ENCODE assay signal across 21 cellular contexts in the genomic region with DNA sequence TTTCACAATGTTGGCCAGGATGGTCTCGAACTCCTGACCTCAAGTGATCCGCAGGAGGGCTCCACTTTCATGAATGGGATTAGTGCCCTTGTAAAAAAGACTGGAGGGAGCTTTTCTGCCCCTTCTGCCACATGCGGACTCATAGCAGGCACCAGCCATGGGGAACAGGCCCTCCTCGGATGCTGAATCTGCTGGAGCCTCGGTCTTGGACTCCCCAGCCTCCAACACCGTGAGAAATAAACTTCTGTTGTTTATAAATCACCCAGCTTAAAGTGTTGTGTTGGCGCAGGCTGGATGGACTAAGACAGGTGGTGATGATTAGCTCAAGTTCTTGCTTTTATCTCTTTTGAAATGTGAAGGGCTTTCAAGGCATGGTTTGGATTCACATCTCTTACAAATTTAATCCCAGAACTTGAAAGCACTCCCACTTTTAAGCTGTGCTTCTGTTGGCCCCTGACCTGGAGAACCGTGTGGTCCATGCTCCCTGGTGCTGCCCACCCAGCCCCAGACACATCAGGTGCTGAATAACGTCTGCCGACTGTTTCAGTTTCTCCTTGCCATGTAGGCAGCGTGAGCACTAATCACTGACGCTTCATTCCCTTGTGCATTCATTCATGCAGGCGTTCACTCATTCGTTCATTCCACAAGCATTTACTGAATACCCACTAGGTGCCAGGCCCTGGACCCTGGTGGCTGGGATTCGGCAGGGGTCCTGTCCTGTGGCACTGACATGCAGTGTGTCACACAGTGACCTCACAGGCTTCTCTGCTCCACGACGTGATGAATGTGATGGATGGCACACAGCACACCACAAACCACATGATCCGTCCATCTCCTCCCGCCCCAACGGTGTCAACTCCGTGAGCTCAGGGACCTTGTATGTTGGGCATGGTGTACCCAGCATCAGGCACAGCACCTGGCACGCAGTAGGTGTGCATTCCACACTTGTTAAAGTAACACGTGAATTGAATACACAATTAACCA. TPM values are rescaled to one million over a fixed set of nuclear protein-coding genes. Genes with fewer than 3 reads are reported as not detected.
DNase-seq lines count a peak whose midpoint lies in the region; ATAC-seq, FAIRE-seq and TF ChIP-seq lines count a peak whose summit lies in the region.
"Had no signal": no experiment of that assay in that cellular context is flagged by ENCODE, and none has a peak within 500 bp of the region (broad histone marks: within the 10 kb centered on the region; RNA-seq: fewer than 3 reads in every experiment).

No MANE protein-coding gene starts in this region.

- H3K36me3 ChIP-seq in astrocyte (ENCODE audit: insufficient read depth, low read length) = no peaks in the 10 kb centered on the region
- H3K36me3 ChIP-seq in osteoblast (ENCODE audit: insufficient read depth, low read length) = no peaks in the 10 kb centered on the region
- H3K36me3 ChIP-seq: thoracic aorta had no signal

- POLR2A ChIA-PET in activated naive CD8-positive, alpha-beta T cell treated with anti-CD3 and anti-CD28 coated beads, Interleukin-2, amount 10 ng/mL, durations not matched to agents 7 days and 5 days (lab: Charles Lee) = no interaction called here

- FAIRE-seq in HTR-8/SVneo (lab: Jason Lieb, UNC) = peak; percentile 70
- no peak for FAIRE-seq in astrocyte (lab: Jason Lieb, UNC)

- no peak for DNase-seq in activated naive CD8-positive, alpha-beta T cell treated with anti-CD3 and anti-CD28 coated beads, Interleukin-2, amount 10 ng/mL, durations not matched to agents 7 days and 5 days
- no peak for DNase-seq in activated naive CD8-positive, alpha-beta T cell treated with anti-CD3 and anti-CD28 coated beads for 36 hours
- DNase-seq in HTR-8/SVneo (ENCODE audit: insufficient read length, low spot score) (no peak), astrocyte (ENCODE audit: low read depth) (no peak), osteoblast (ENCODE audit: insufficient read length, low spot score, missing footprints) (peak; percentile 79), HCEC 1CT (no peak)
- DNase-seq in stimulated activated naive CD4-positive, alpha-beta T cell treated with Interleukin-2 at 50 U/mL for 16 hours (lab: John Stamatoyannopoulos, UW) = no peak
- DNase-seq: activated CD4-positive, CD25-positive, alpha-beta regulatory T cell treated with anti-CD3 and anti-CD28 coated beads, Interleukin-2, amount 50 U/mL, for 72 hours; activated naive CD4-positive, alpha-beta T cell treated with anti-CD3 and anti-CD28 coated beads for 36 hours; body of pancreas; GM23248; NCI-H146; NCI-H446 treated with DMSO at 0.1 percent for 48 hours; posterior cingulate gyrus; SHP77 treated with DMSO at 0.1 percent for 48 hours had no signal

- ATAC-seq in activated naive CD8-positive, alpha-beta T cell treated with anti-CD3 and anti-CD28 coated beads, Interleukin-2, amount 10 ng/mL, durations not matched to agents 7 days and 5 days (ENCODE audit: low read depth) = no peak
- no peak for ATAC-seq in GM21515 (IDR thresholded peaks at IDR 0.05; ENCODE audit: unreplicated experiment)
- ATAC-seq: body of pancreas had no signal

- H3K79me2 ChIP-seq in astrocyte (ENCODE audit: insufficient read depth, low read length) (no peaks in the 10 kb centered on the region), osteoblast (ENCODE audit: insufficient read depth, low read length) (no peaks in the 10 kb centered on the region)

- no peaks in the 10 kb centered on the region for H3K4me1 ChIP-seq in astrocyte (ENCODE audit: insufficient read depth, low read length)
- H3K4me1 ChIP-seq in osteoblast (ENCODE audit: insufficient read depth, low read length) = no peaks in the 10 kb centered on the region
- H3K4me1 ChIP-seq: body of pancreas had no signal

- H4K20me1 ChIP-seq in astrocyte (ENCODE audit: insufficient read depth, low read length) (no peaks in the 10 kb centered on the region), osteoblast (ENCODE audit: insufficient read depth, low read length) (no peaks in the 10 kb centered on the region)

- peaks cover 3% of the 10 kb centered on the region for H3K27me3 ChIP-seq in astrocyte (ENCODE audit: insufficient read depth, low read length)
- H3K27me3 ChIP-seq in osteoblast (ENCODE audit: insufficient read depth, low read length) = peaks cover 12% of the 10 kb centered on the region
- H3K27me3 ChIP-seq: body of pancreas had no signal

- peaks cover 26% of the 10 kb centered on the region for H3K4me1 Mint-ChIP-seq in activated naive CD8-positive, alpha-beta T cell treated with anti-CD3 and anti-CD28 coated beads, Interleukin-2, amount 10 ng/mL, durations not matched to agents 7 days and 5 days
- peaks cover 21% of the 10 kb centered on the region for H3K4me1 Mint-ChIP-seq in activated naive CD8-positive, alpha-beta T cell treated with anti-CD3 and anti-CD28 coated beads for 36 hours
- no peaks in the 10 kb centered on the region for H3K4me1 Mint-ChIP-seq in astrocyte (ENCODE audit: low read depth, unreplicated experiment)

- no peak overlapping the region for H3K4me2 ChIP-seq in astrocyte (ENCODE audit: low read length)
- no peak overlapping the region for H3K4me2 ChIP-seq in osteoblast (ENCODE audit: insufficient read depth, low read length)
- H3K4me2 ChIP-seq: smooth muscle cell had no signal

- peak overlapping the region; percentile 58 for H3K27ac Mint-ChIP-seq in activated naive CD8-positive, alpha-beta T cell treated with anti-CD3 and anti-CD28 coated beads, Interleukin-2, amount 10 ng/mL, durations not matched to agents 7 days and 5 days
- H3K27ac Mint-ChIP-seq in activated naive CD8-positive, alpha-beta T cell treated with anti-CD3 and anti-CD28 coated beads for 36 hours = no peak overlapping the region
- H3K27ac Mint-ChIP-seq in astrocyte (ENCODE audit: unreplicated experiment) = peak overlapping the region; percentile 63
- H3K27ac Mint-ChIP-seq: activated naive CD4-positive, alpha-beta T cell treated with anti-CD3 and anti-CD28 coated beads for 36 hours had no signal

- no peak overlapping the region for H3K4me3 Mint-ChIP-seq in activated naive CD8-positive, alpha-beta T cell treated with anti-CD3 and anti-CD28 coated beads, Interleukin-2, amount 10 ng/mL, durations not matched to agents 7 days and 5 days
- H3K4me3 Mint-ChIP-seq in activated naive CD8-positive, alpha-beta T cell treated with anti-CD3 and anti-CD28 coated beads for 36 hours = no peak overlapping the region
- no peak overlapping the region for H3K4me3 Mint-ChIP-seq in astrocyte (ENCODE audit: unreplicated experiment)
- H3K4me3 Mint-ChIP-seq: activated naive CD4-positive, alpha-beta T cell treated with anti-CD3 and anti-CD28 coated beads for 36 hours had no signal

- H3K9me3 ChIP-seq in astrocyte (ENCODE audit: insufficient read depth, low read depth, low read length) (no peaks in the 10 kb centered on the region), osteoblast (ENCODE audit: low read depth, low read length) (no peaks in the 10 kb centered on the region)
- H3K9me3 ChIP-seq: body of pancreas, thoracic aorta had no signal

- no peaks in the 10 kb centered on the region for H3K27me3 Mint-ChIP-seq in activated naive CD8-positive, alpha-beta T cell treated with anti-CD3 and anti-CD28 coated beads, Interleukin-2, amount 10 ng/mL, durations not matched to agents 7 days and 5 days
- H3K27me3 Mint-ChIP-seq in activated naive CD8-positive, alpha-beta T cell treated with anti-CD3 and anti-CD28 coated beads for 36 hours = no peaks in the 10 kb centered on the region
- peaks cover 31% of the 10 kb centered on the region for H3K27me3 Mint-ChIP-seq in astrocyte (ENCODE audit: low read depth, unreplicated experiment)

- H3K9me3 Mint-ChIP-seq in activated naive CD8-positive, alpha-beta T cell treated with anti-CD3 and anti-CD28 coated beads, Interleukin-2, amount 10 ng/mL, durations not matched to agents 7 days and 5 days = no peaks in the 10 kb centered on the region
- no peaks in the 10 kb centered on the region for H3K9me3 Mint-ChIP-seq in activated naive CD8-positive, alpha-beta T cell treated with anti-CD3 and anti-CD28 coated beads for 36 hours
- H3K9me3 Mint-ChIP-seq in astrocyte (ENCODE audit: unreplicated experiment) = peaks cover 2% of the 10 kb centered on the region
- H3K9me3 Mint-ChIP-seq: activated naive CD4-positive, alpha-beta T cell treated with anti-CD3 and anti-CD28 coated beads for 36 hours had no signal

- no peak for TF ChIP-seq CTCF in astrocyte (IDR thresholded peaks at IDR 0.05; ENCODE audit: insufficient read depth, low read depth, low read length)
- no peak for TF ChIP-seq CTCF in osteoblast (IDR thresholded peaks at IDR 0.05; ENCODE audit: extremely low read depth, low read depth, low read length)

- H3K36me3 Mint-ChIP-seq in activated naive CD8-positive, alpha-beta T cell treated with anti-CD3 and anti-CD28 coated beads, Interleukin-2, amount 10 ng/mL, durations not matched to agents 7 days and 5 days = no peaks in the 10 kb centered on the region
- H3K36me3 Mint-ChIP-seq in activated naive CD8-positive, alpha-beta T cell treated with anti-CD3 and anti-CD28 coated beads for 36 hours = no peaks in the 10 kb centered on the region
- no peaks in the 10 kb centered on the region for H3K36me3 Mint-ChIP-seq in astrocyte (ENCODE audit: low read depth, unreplicated experiment)

- no peak overlapping the region for H2AFZ ChIP-seq in astrocyte (ENCODE audit: low read depth, low read length)
- H2AFZ ChIP-seq in osteoblast (ENCODE audit: low read length) = no peak overlapping the region
- H2AFZ ChIP-seq: GM23248 had no signal

- H3K27ac ChIP-seq in astrocyte (ENCODE audit: low read depth, low read length) (no peak overlapping the region), osteoblast (ENCODE audit: low read depth, low read length) (no peak overlapping the region)
- H3K27ac ChIP-seq: body of pancreas, epithelial cell of prostate, GM23248, thoracic aorta had no signal

- no peak overlapping the region for H3K9ac ChIP-seq in astrocyte (ENCODE audit: low read length)
- H3K9ac ChIP-seq: GM23248 had no signal

- H3K4me3 ChIP-seq in astrocyte (ENCODE audit: insufficient read depth, low read depth, low read length) (no peak overlapping the region), osteoblast (ENCODE audit: insufficient read depth, low read length) (no peak overlapping the region)
- H3K4me3 ChIP-seq: body of pancreas, GM23248, smooth muscle cell, thoracic aorta had no signal

RNA-seq across cellular contexts. Expression of gene CIBAR2, which starts 8.9 kb away (rescaled TPM):
- not detected for total RNA-seq in activated naive CD8-positive, alpha-beta T cell treated with anti-CD3 and anti-CD28 coated beads, Interleukin-2, amount 10 ng/mL, durations not matched to agents 7 days and 5 days
- not detected for total RNA-seq in activated naive CD8-positive, alpha-beta T cell treated with anti-CD3 and anti-CD28 coated beads for 36 hours
- total RNA-seq in astrocyte (not detected in 2 replicates), osteoblast (under 0.01 TPM in 1 of 2 replicates, not detected in the other)
- total RNA-seq: activated naive CD4-positive, alpha-beta T cell treated with anti-CD3 and anti-CD28 coated beads for 36 hours; body of pancreas; GM23248; lower leg skin; smooth muscle cell; T-helper 2 cell treated with Interferon-gamma antibody and Interleukin-4, amounts not matched to agents 100 ng/mL and 5 ng/mL, for 36 hours; thoracic aorta had no signal
